ENCODE assay signal across 1 cellular context in genomic region chr6:72519871-72520270, GRCh38.
TF ChIP-seq lines count a peak whose summit lies in the region.

No MANE protein-coding gene starts in this region.

TF ChIP-seq in GM23338, 12 proteins besides CTCF, POLR2A, EP300 and RAD21 (continued from another document):
- no peak for TF ChIP-seq ZNF462 (CRISPR knock-in tag; IDR thresholded peaks at IDR 0.05)
- no peak for TF ChIP-seq ZNF114 (CRISPR knock-in tag; IDR thresholded peaks at IDR 0.05)
- TF ChIP-seq STAT1 (IDR thresholded peaks at IDR 0.05; ENCODE audit: unreplicated experiment), result no peak
- TF ChIP-seq, protein P1, sequence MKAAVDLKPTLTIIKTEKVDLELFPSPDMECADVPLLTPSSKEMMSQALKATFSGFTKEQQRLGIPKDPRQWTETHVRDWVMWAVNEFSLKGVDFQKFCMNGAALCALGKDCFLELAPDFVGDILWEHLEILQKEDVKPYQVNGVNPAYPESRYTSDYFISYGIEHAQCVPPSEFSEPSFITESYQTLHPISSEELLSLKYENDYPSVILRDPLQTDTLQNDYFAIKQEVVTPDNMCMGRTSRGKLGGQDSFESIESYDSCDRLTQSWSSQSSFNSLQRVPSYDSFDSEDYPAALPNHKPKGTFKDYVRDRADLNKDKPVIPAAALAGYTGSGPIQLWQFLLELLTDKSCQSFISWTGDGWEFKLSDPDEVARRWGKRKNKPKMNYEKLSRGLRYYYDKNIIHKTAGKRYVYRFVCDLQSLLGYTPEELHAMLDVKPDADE (IDR thresholded peaks at IDR 0.05), result no peak
- TF ChIP-seq POLR2AphosphoS5 (IDR thresholded peaks at IDR 0.05; ENCODE audit: low read depth), result no peak
- TF ChIP-seq, protein P2, sequence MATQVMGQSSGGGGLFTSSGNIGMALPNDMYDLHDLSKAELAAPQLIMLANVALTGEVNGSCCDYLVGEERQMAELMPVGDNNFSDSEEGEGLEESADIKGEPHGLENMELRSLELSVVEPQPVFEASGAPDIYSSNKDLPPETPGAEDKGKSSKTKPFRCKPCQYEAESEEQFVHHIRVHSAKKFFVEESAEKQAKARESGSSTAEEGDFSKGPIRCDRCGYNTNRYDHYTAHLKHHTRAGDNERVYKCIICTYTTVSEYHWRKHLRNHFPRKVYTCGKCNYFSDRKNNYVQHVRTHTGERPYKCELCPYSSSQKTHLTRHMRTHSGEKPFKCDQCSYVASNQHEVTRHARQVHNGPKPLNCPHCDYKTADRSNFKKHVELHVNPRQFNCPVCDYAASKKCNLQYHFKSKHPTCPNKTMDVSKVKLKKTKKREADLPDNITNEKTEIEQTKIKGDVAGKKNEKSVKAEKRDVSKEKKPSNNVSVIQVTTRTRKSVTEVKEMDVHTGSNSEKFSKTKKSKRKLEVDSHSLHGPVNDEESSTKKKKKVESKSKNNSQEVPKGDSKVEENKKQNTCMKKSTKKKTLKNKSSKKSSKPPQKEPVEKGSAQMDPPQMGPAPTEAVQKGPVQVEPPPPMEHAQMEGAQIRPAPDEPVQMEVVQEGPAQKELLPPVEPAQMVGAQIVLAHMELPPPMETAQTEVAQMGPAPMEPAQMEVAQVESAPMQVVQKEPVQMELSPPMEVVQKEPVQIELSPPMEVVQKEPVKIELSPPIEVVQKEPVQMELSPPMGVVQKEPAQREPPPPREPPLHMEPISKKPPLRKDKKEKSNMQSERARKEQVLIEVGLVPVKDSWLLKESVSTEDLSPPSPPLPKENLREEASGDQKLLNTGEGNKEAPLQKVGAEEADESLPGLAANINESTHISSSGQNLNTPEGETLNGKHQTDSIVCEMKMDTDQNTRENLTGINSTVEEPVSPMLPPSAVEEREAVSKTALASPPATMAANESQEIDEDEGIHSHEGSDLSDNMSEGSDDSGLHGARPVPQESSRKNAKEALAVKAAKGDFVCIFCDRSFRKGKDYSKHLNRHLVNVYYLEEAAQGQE (IDR thresholded peaks at IDR 0.05; ENCODE audit: unreplicated experiment), result no peak
- TF ChIP-seq NANOG (IDR thresholded peaks at IDR 0.05; ENCODE audit: borderline replicate concordance), result no peak
- no peak for TF ChIP-seq CREB1 (CRISPR knock-in tag; IDR thresholded peaks at IDR 0.05; ENCODE audit: low read depth)
- no peak for TF ChIP-seq EZH2 (IDR thresholded peaks at IDR 0.05; ENCODE audit: low read depth, unreplicated experiment)
- no peak for TF ChIP-seq EZH2phosphoT487 (IDR thresholded peaks at IDR 0.05; ENCODE audit: unreplicated experiment)
